Comparison of ENCODE assay signal across 8 cellular contexts in genomic region chr9:15837079-15837679, GRCh38.
DNase-seq lines count a peak whose midpoint lies in the region; ATAC-seq and TF ChIP-seq lines count a peak whose summit lies in the region.

No MANE protein-coding gene starts in this region.

- in situ Hi-C loops in T47D (cut with HindIII; ENCODE audit: low pct_unique_long_range_greater_than_20kb, low sequenced_read_pairs) = no loop called here

- H3K4me3 ChIP-seq in upper lobe of left lung = no peak overlapping the region

- 0 to 1% methylated on average over 4 of the region's 4 CpGs for WGBS in upper lobe of left lung, 2 donors

- no peaks in the 10 kb centered on the region for H3K4me1 ChIP-seq in upper lobe of left lung

- TF ChIP-seq CTCF in upper lobe of left lung (IDR thresholded peaks at IDR 0.05) = peak in 4 of 6 experiments; percentile 23 to 64 (median 51)

- TF ChIP-seq EP300 in upper lobe of left lung (IDR thresholded peaks at IDR 0.05) = no peak

- peak; percentile 86 for ATAC-seq in GM19467 (IDR thresholded peaks at IDR 0.05; ENCODE audit: unreplicated experiment)
- peak; percentile 67 for ATAC-seq in HG03520 (IDR thresholded peaks at IDR 0.05; ENCODE audit: unreplicated experiment)
- ATAC-seq in left colon = peak; percentile 69
- ATAC-seq in upper lobe of left lung (ENCODE audit: low FRiP score in 2 of 2) = peak in 1 of 2 donors; percentile 76

- no peak overlapping the region for H3K27ac ChIP-seq in upper lobe of left lung

- H3K9me3 ChIP-seq in upper lobe of left lung = no peaks in the 10 kb centered on the region

- H3K27me3 ChIP-seq in upper lobe of left lung = no peaks in the 10 kb centered on the region

- intact Hi-C loops in left colon (cut with DNase I, micrococcal nuclease) = no loop called here

- DNase-seq in activated CD4-positive, alpha-beta T cell treated with anti-CD3 and anti-CD28 coated beads for 48 hours = peak; percentile 3
- no peak for DNase-seq in activated CD4-positive, alpha-beta T cell treated with anti-CD3 and anti-CD28 coated beads, Interleukin-2, amount 50 U/mL, for 48 hours
- DNase-seq in NCI-H82 treated with DMSO at 0.1 percent for 48 hours (lab: John Stamatoyannopoulos, UW; ENCODE audit: unreplicated experiment) = peak; percentile 15
- peak; percentile 23 to 75 for DNase-seq in T47D (ENCODE audit: low read depth in 1 of 2, low spot score in 1 of 2)
- DNase-seq in left colon = no peak
- no peak for DNase-seq in upper lobe of left lung

- H3K36me3 ChIP-seq in upper lobe of left lung = no peaks in the 10 kb centered on the region

- TF ChIP-seq POLR2A in upper lobe of left lung (IDR thresholded peaks at IDR 0.05) = no peak

Comparison
In these comparisons a context has a peak if more than half of its experiments do, and no peak if none do; other contexts are left out.
1. DNase-seq: peak in activated CD4-positive, alpha-beta T cell treated with anti-CD3 and anti-CD28 coated beads for 48 hours (single experiment), NCI-H82 treated with DMSO at 0.1 percent for 48 hours (single experiment) and T47D (2 of 2); none in activated CD4-positive, alpha-beta T cell treated with anti-CD3 and anti-CD28 coated beads, Interleukin-2, amount 50 U/mL, for 48 hours (0 of 2), left colon (0 of 2) and upper lobe of left lung (0 of 2).